ENCODE assay signal across 8 cellular contexts in genomic region chr6:154605207-154605877, GRCh38.
DNase-seq lines count a peak whose midpoint lies in the region; ATAC-seq and TF ChIP-seq lines count a peak whose summit lies in the region.

No MANE protein-coding gene starts in this region.

- H3K9me3 Mint-ChIP-seq in dendritic cell treated with granulocyte-macrophage colony-stimulating factor and Interleukin-4, amounts not matched to agents 40 ng/mL and 50 ng/mL, for 4 days = no peaks in the 10 kb centered on the region
- no peaks in the 10 kb centered on the region for H3K9me3 Mint-ChIP-seq in osteocyte (ENCODE audit: unreplicated experiment)

- TF ChIP-seq CTCF in osteocyte (IDR thresholded peaks at IDR 0.05) = no peak

- peaks cover 32% of the 10 kb centered on the region for H3K4me1 Mint-ChIP-seq in dendritic cell treated with granulocyte-macrophage colony-stimulating factor and Interleukin-4, amounts not matched to agents 40 ng/mL and 50 ng/mL, for 4 days (ENCODE audit: low read depth)
- H3K4me1 Mint-ChIP-seq in osteocyte (ENCODE audit: unreplicated experiment) = peaks cover 21% of the 10 kb centered on the region

- no peak overlapping the region for H3K4me3 Mint-ChIP-seq in dendritic cell treated with granulocyte-macrophage colony-stimulating factor and Interleukin-4, amounts not matched to agents 40 ng/mL and 50 ng/mL, for 4 days
- H3K4me3 Mint-ChIP-seq in osteocyte (ENCODE audit: unreplicated experiment) = no peak overlapping the region

- DNase-seq in erythroblast (lab: John Stamatoyannopoulos, UW) = no peak
- no peak for DNase-seq in caudate nucleus (lab: John Stamatoyannopoulos, UW)
- DNase-seq in osteocyte (ENCODE audit: extremely low spot score, unreplicated experiment) = no peak
- no peak for DNase-seq in HPDE6-E6E7 (ENCODE audit: extremely low spot score)

- H3K27ac ChIP-seq in caudate nucleus (ENCODE audit: low read depth, low read length) = no peak overlapping the region

- no peaks in the 10 kb centered on the region for H3K36me3 Mint-ChIP-seq in dendritic cell treated with granulocyte-macrophage colony-stimulating factor and Interleukin-4, amounts not matched to agents 40 ng/mL and 50 ng/mL, for 4 days (ENCODE audit: low read depth)
- H3K36me3 Mint-ChIP-seq in osteocyte (ENCODE audit: unreplicated experiment) = no peaks in the 10 kb centered on the region

- TF ChIP-seq POLR2A in erythroblast (IDR thresholded peaks at IDR 0.05; ENCODE audit: low read length) = no peak

- ATAC-seq in GM18499 (IDR thresholded peaks at IDR 0.05; ENCODE audit: insufficient read depth, unreplicated experiment) (peak; percentile 40), GM21381 (IDR thresholded peaks at IDR 0.05; ENCODE audit: unreplicated experiment) (peak; percentile 54), HG03378 (IDR thresholded peaks at IDR 0.05; ENCODE audit: unreplicated experiment) (peak; percentile 61)

- H3K27me3 Mint-ChIP-seq in dendritic cell treated with granulocyte-macrophage colony-stimulating factor and Interleukin-4, amounts not matched to agents 40 ng/mL and 50 ng/mL, for 4 days = peaks cover 7% of the 10 kb centered on the region
- no peaks in the 10 kb centered on the region for H3K27me3 Mint-ChIP-seq in osteocyte (ENCODE audit: unreplicated experiment)

- peak overlapping the region; percentile 55 for H3K27ac Mint-ChIP-seq in dendritic cell treated with granulocyte-macrophage colony-stimulating factor and Interleukin-4, amounts not matched to agents 40 ng/mL and 50 ng/mL, for 4 days
- H3K27ac Mint-ChIP-seq in osteocyte (ENCODE audit: unreplicated experiment) = no peak overlapping the region

- intact Hi-C loops in dendritic cell treated with granulocyte-macrophage colony-stimulating factor and Interleukin-4, amounts not matched to agents 40 ng/mL and 50 ng/mL, for 4 days (cut with micrococcal nuclease) = no loop called here
